Comparison of ENCODE assay signal across 1 cellular context in genomic region chr7:43869018-43869897, GRCh38.
TF ChIP-seq lines count a peak whose summit lies in the region.

Gene MRPS24, minus strand, starts transcription at chr7:43869517. Its CDS starts 22 bp downstream, at chr7:43869495.

TF ChIP-seq in HepG2, 621 proteins besides CTCF, POLR2A, EP300 and RAD21 (continued from another document and continues in another):
- TF ChIP-seq PRDM10 (CRISPR knock-in tag; IDR thresholded peaks at IDR 0.05; ENCODE audit: low read depth): peak; percentile 99
- no peak for TF ChIP-seq ZNF780A (CRISPR knock-in tag; IDR thresholded peaks at IDR 0.05)
- no peak for TF ChIP-seq ZNF460 (CRISPR knock-in tag; IDR thresholded peaks at IDR 0.05; ENCODE audit: borderline replicate concordance)
- TF ChIP-seq ZNF558 (CRISPR knock-in tag; IDR thresholded peaks at IDR 0.05; ENCODE audit: borderline replicate concordance): no peak
- 0 out of 2 replicates have a peak, but pooled peaks have one; percentile 28 for TF ChIP-seq ELF3 (CRISPR knock-in tag; IDR thresholded peaks at IDR 0.05)
- no peak for TF ChIP-seq SMC3 (IDR thresholded peaks at IDR 0.05; ENCODE audit: low read length)
- peak; percentile 48 for TF ChIP-seq ZBTB7B (CRISPR knock-in tag; IDR thresholded peaks at IDR 0.05)
- TF ChIP-seq ZNF776 (CRISPR knock-in tag; IDR thresholded peaks at IDR 0.05): peak; percentile 55; the same call in 1 of the 2 replicates
- TF ChIP-seq ZBTB21 (CRISPR knock-in tag; IDR thresholded peaks at IDR 0.05): no peak
- TF ChIP-seq ZKSCAN1 (IDR thresholded peaks at IDR 0.05; ENCODE audit: low read length): no peak
- no peak for TF ChIP-seq MBD4 (IDR thresholded peaks at IDR 0.05; ENCODE audit: borderline replicate concordance, low read length)
- no peak for TF ChIP-seq ZNF24 (IDR thresholded peaks at IDR 0.05)
- TF ChIP-seq MYC (CRISPR knock-in tag; IDR thresholded peaks at IDR 0.05; ENCODE audit: borderline replicate concordance): peak; percentile 21; the same call in 1 of the 2 replicates
- TF ChIP-seq ZNF784 (CRISPR knock-in tag; IDR thresholded peaks at IDR 0.05; ENCODE audit: borderline replicate concordance): 0 out of 2 replicates have a peak, but pooled peaks have one; percentile 27
- peak; percentile 47; the same call in 1 of the 2 replicates for TF ChIP-seq ZNF792 (CRISPR knock-in tag; IDR thresholded peaks at IDR 0.05)
- peak; percentile 29 for TF ChIP-seq HDAC2 (CRISPR knock-in tag; IDR thresholded peaks at IDR 0.05)
- TF ChIP-seq POLR2G (IDR thresholded peaks at IDR 0.05; ENCODE audit: low read depth, low read length): peak; percentile 91
- TF ChIP-seq ZSCAN22 (CRISPR knock-in tag; IDR thresholded peaks at IDR 0.05): no peak
- TF ChIP-seq KLF9 (CRISPR knock-in tag; IDR thresholded peaks at IDR 0.05; ENCODE audit: low read depth): 0 out of 2 replicates have a peak, but pooled peaks have one; percentile 59
- no peak for TF ChIP-seq HMGA1 (CRISPR knock-in tag; conservative IDR thresholded peaks at IDR 0.05)
- no peak for TF ChIP-seq DR1 (CRISPR knock-in tag; IDR thresholded peaks at IDR 0.05)
- peak; percentile 38; the same call in 1 of the 2 replicates for TF ChIP-seq HCFC1 (IDR thresholded peaks at IDR 0.05; ENCODE audit: low read depth, low read length)
- no peak for TF ChIP-seq MEIS1 (CRISPR knock-in tag; IDR thresholded peaks at IDR 0.05; ENCODE audit: borderline replicate concordance)
- no peak for TF ChIP-seq KLF13 (CRISPR knock-in tag; IDR thresholded peaks at IDR 0.05)
- no peak for TF ChIP-seq NR2F1 (CRISPR knock-in tag; IDR thresholded peaks at IDR 0.05)
- TF ChIP-seq PHF20 (CRISPR knock-in tag; IDR thresholded peaks at IDR 0.05): peak; percentile 75
- TF ChIP-seq IRF9 (CRISPR knock-in tag; IDR thresholded peaks at IDR 0.05; ENCODE audit: borderline replicate concordance): peak; percentile 79; the same call in 1 of the 2 replicates
- TF ChIP-seq, protein P1, sequence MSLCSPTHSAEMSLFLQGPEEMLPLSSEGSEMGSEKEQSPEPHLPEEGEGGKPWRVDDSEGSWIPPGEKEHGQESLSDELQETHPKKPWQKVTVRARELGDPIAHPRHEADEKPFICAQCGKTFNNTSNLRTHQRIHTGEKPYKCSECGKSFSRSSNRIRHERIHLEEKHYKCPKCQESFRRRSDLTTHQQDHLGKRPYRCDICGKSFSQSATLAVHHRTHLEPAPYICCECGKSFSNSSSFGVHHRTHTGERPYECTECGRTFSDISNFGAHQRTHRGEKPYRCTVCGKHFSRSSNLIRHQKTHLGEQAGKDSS (CRISPR knock-in tag; IDR thresholded peaks at IDR 0.05; ENCODE audit: borderline replicate concordance, low read depth): 0 out of 2 replicates have a peak, but pooled peaks have one; percentile 19
- TF ChIP-seq KLF11 (CRISPR knock-in tag; IDR thresholded peaks at IDR 0.05): no peak
- no peak for TF ChIP-seq ZNF569 (CRISPR knock-in tag; IDR thresholded peaks at IDR 0.05; ENCODE audit: borderline replicate concordance)
- no peak for TF ChIP-seq NCOA1 (CRISPR knock-in tag; IDR thresholded peaks at IDR 0.05)
- TF ChIP-seq TERF1 (CRISPR knock-in tag; IDR thresholded peaks at IDR 0.05): no peak
- peak; percentile 79 for TF ChIP-seq GATAD1 (CRISPR knock-in tag; IDR thresholded peaks at IDR 0.05)
- TF ChIP-seq, protein P2, sequence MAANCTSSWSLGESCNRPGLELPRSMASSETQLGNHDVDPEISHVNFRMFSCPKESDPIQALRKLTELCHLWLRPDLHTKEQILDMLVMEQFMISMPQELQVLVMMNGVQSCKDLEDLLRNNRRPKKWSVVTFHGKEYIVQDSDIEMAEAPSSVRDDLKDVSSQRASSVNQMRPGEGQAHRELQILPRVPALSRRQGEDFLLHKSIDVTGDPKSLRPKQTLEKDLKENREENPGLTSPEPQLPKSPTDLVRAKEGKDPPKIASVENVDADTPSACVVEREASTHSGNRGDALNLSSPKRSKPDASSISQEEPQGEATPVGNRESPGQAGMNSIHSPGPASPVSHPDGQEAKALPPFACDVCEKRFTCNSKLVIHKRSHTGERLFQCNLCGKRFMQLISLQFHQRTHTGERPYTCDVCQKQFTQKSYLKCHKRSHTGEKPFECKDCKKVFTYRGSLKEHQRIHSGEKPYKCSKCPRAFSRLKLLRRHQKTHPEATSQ (CRISPR knock-in tag; IDR thresholded peaks at IDR 0.05; ENCODE audit: borderline replicate concordance): peak; percentile 43; the same call in 1 of the 2 replicates
- no peak for TF ChIP-seq ZNF101 (CRISPR knock-in tag; IDR thresholded peaks at IDR 0.05; ENCODE audit: borderline replicate concordance, low read depth)
- TF ChIP-seq MYNN (CRISPR knock-in tag; IDR thresholded peaks at IDR 0.05; ENCODE audit: low read depth): 0 out of 2 replicates have a peak, but pooled peaks have one; percentile 46
- TF ChIP-seq KDM5A (IDR thresholded peaks at IDR 0.05; ENCODE audit: borderline replicate concordance, low read length): peak; percentile 46; the same call in 1 of the 2 replicates
- peak; percentile 85 for TF ChIP-seq SALL1 (CRISPR knock-in tag; IDR thresholded peaks at IDR 0.05)
- TF ChIP-seq GATAD2A (CRISPR knock-in tag; IDR thresholded peaks at IDR 0.05): peak; percentile 49; the same call in 1 of the 2 replicates
- TF ChIP-seq PHF5A (CRISPR knock-in tag; IDR thresholded peaks at IDR 0.05; ENCODE audit: low read depth, unreplicated experiment): peak; percentile 70
- 0 out of 2 replicates have a peak, but pooled peaks have one; percentile 43 for TF ChIP-seq HBP1 (CRISPR knock-in tag; IDR thresholded peaks at IDR 0.05; ENCODE audit: low read depth)
- TF ChIP-seq ZNF768 (CRISPR knock-in tag; IDR thresholded peaks at IDR 0.05): no peak
- 0 out of 2 replicates have a peak, but pooled peaks have one; percentile 30 for TF ChIP-seq SNAPC4 (CRISPR knock-in tag; IDR thresholded peaks at IDR 0.05)
- peak; percentile 67 for TF ChIP-seq TBX2 (CRISPR knock-in tag; IDR thresholded peaks at IDR 0.05; ENCODE audit: borderline replicate concordance)
- no peak for TF ChIP-seq ZNF619 (CRISPR knock-in tag; IDR thresholded peaks at IDR 0.05)
- 0 out of 2 replicates have a peak, but pooled peaks have one; percentile 10 for TF ChIP-seq HINFP (CRISPR knock-in tag; IDR thresholded peaks at IDR 0.05; ENCODE audit: low read depth)
- TF ChIP-seq TMF1 (CRISPR knock-in tag; IDR thresholded peaks at IDR 0.05; ENCODE audit: low read depth): peak; percentile 72; the same call in 1 of the 2 replicates
- no peak for TF ChIP-seq ISX (CRISPR knock-in tag; conservative IDR thresholded peaks at IDR 0.05)
- peak; percentile 71; the same call in 1 of the 2 replicates for TF ChIP-seq ZNF614 (CRISPR knock-in tag; IDR thresholded peaks at IDR 0.05; ENCODE audit: borderline replicate concordance)
- no peak for TF ChIP-seq RBM22 (optimal IDR thresholded peaks at IDR 0.05; ENCODE audit: low read length)
- peak; percentile 61; the same call in 1 of the 2 replicates for TF ChIP-seq ZNF546 (CRISPR knock-in tag; conservative IDR thresholded peaks at IDR 0.05)
- TF ChIP-seq MXI1 (IDR thresholded peaks at IDR 0.05; ENCODE audit: borderline replicate concordance, low read depth, low read length): peak; percentile 60; the same call in 1 of the 3 replicates
